1 cellular context compared by ENCODE assay signal in genomic region chr16:74606521-74607309, GRCh38.
TF ChIP-seq lines count a peak whose summit lies in the region.

Gene GLG1, minus strand, starts transcription at chr16:74607114. Its CDS starts 20 bp downstream, at chr16:74607094.

TF ChIP-seq in H1, 55 proteins besides CTCF, POLR2A, EP300 and RAD21:
- peak; percentile 77 for TF ChIP-seq TAF7 (optimal IDR thresholded peaks at IDR 0.05; ENCODE audit: borderline replicate concordance, low read depth, low read length)
- TF ChIP-seq JUN (IDR thresholded peaks at IDR 0.05; ENCODE audit: low read depth, low read length) = no peak
- no peak for TF ChIP-seq ZNF274 (IDR thresholded peaks at IDR 0.05; ENCODE audit: borderline replicate concordance, extremely low read depth, low read length)
- TF ChIP-seq TAF1 (IDR thresholded peaks at IDR 0.05; ENCODE audit: low read depth, low read length) = peak; percentile 92
- peak; percentile 80 for TF ChIP-seq TBP (IDR thresholded peaks at IDR 0.05; ENCODE audit: low read depth, low read length)
- TF ChIP-seq SIN3A (conservative IDR thresholded peaks at IDR 0.05 in 1 of 2, IDR thresholded peaks at IDR 0.05 in 1 of 2; ENCODE audit: low read depth in 1 of 2, low read length in 2 of 2) = peak in 1 of 2 experiments; percentile 2; a peak in 1 of 4 replicates
- no peak for TF ChIP-seq RXRA (IDR thresholded peaks at IDR 0.05; ENCODE audit: insufficient read depth, low read depth, low read length)
- peak; percentile 81 for TF ChIP-seq KDM5A (IDR thresholded peaks at IDR 0.05; ENCODE audit: low read length)
- TF ChIP-seq MAX (IDR thresholded peaks at IDR 0.05) = peak; percentile 75
- TF ChIP-seq CBX8 (IDR thresholded peaks at IDR 0.05; ENCODE audit: borderline replicate concordance, low read depth, low read length) = no peak
- no peak for TF ChIP-seq SAP30 (IDR thresholded peaks at IDR 0.05; ENCODE audit: insufficient read depth, insufficient replicate concordance, low read length)
- TF ChIP-seq CREB1 (IDR thresholded peaks at IDR 0.05) = peak; percentile 80
- TF ChIP-seq POU5F1 (IDR thresholded peaks at IDR 0.05; ENCODE audit: low read depth, low read length) = no peak
- TF ChIP-seq GTF2F1 (IDR thresholded peaks at IDR 0.05; ENCODE audit: borderline replicate concordance, low read depth, low read length) = peak; percentile 7; the same call in 1 of the 2 replicates
- 0 out of 2 replicates have a peak, but pooled peaks have one; percentile 59 for TF ChIP-seq TCF12 (IDR thresholded peaks at IDR 0.05; ENCODE audit: low read depth, low read length)
- TF ChIP-seq CTBP2 (IDR thresholded peaks at IDR 0.05; ENCODE audit: borderline replicate concordance, insufficient read depth, insufficient read length, low read length) = no peak
- TF ChIP-seq SIX5 (IDR thresholded peaks at IDR 0.05; ENCODE audit: low read depth, low read length) = no peak
- TF ChIP-seq YY1 (IDR thresholded peaks at IDR 0.05; ENCODE audit: low read depth, low read length) = peak; percentile 94
- peak; percentile 92 for TF ChIP-seq POLR2AphosphoS5 (IDR thresholded peaks at IDR 0.05; ENCODE audit: low read depth, low read length)
- TF ChIP-seq USF2 (IDR thresholded peaks at IDR 0.05; ENCODE audit: low read length) = no peak
- peak; percentile 99 for TF ChIP-seq ASH2L (IDR thresholded peaks at IDR 0.05; ENCODE audit: low read length)
- no peak for TF ChIP-seq ATF2 (IDR thresholded peaks at IDR 0.05; ENCODE audit: low read length)
- TF ChIP-seq RNF2 (IDR thresholded peaks at IDR 0.05; ENCODE audit: borderline replicate concordance, low read depth, low read length, missing control alignments, poor library complexity, severe bottlenecking) = no peak
- TF ChIP-seq CHD2 (IDR thresholded peaks at IDR 0.05; ENCODE audit: low read length) = no peak
- TF ChIP-seq JUND (IDR thresholded peaks at IDR 0.05; ENCODE audit: low read length) = no peak
- TF ChIP-seq TEAD4 (IDR thresholded peaks at IDR 0.05; ENCODE audit: low read depth, low read length) = no peak
- 0 out of 4 replicates have a peak, but pooled peaks of 1 of the 2 experiments have one; percentile 77 for TF ChIP-seq HDAC2 (IDR thresholded peaks at IDR 0.05; ENCODE audit: borderline replicate concordance in 1 of 2, low read depth in 2 of 2, low read length in 2 of 2)
- no peak for TF ChIP-seq CBX5 (IDR thresholded peaks at IDR 0.05; ENCODE audit: low read depth, low read length)
- peak; percentile 60; the same call in 1 of the 2 replicates for TF ChIP-seq E2F6 (IDR thresholded peaks at IDR 0.05)
- no peak for TF ChIP-seq NANOG (IDR thresholded peaks at IDR 0.05; ENCODE audit: insufficient read depth, low read depth, low read length, poor library complexity, severe bottlenecking)
- TF ChIP-seq PHF8 (conservative IDR thresholded peaks at IDR 0.05; ENCODE audit: low read depth, low read length) = peak; percentile 100
- TF ChIP-seq EGR1 (IDR thresholded peaks at IDR 0.05; ENCODE audit: borderline replicate concordance, low read depth, low read length) = no peak
- no peak for TF ChIP-seq CHD7 (IDR thresholded peaks at IDR 0.05; ENCODE audit: insufficient replicate concordance, low read length)
- TF ChIP-seq KDM1A (IDR thresholded peaks at IDR 0.05; ENCODE audit: borderline replicate concordance, low read length) = 0 out of 2 replicates have a peak, but pooled peaks have one; percentile 49
- TF ChIP-seq SP4 (IDR thresholded peaks at IDR 0.05; ENCODE audit: low read length) = peak; percentile 58; the same call in 1 of the 2 replicates
- peak; percentile 92; the same call in 1 of the 2 replicates for TF ChIP-seq RBBP5 (IDR thresholded peaks at IDR 0.05; ENCODE audit: borderline replicate concordance, low read depth, low read length)
- no peak for TF ChIP-seq SP1 (IDR thresholded peaks at IDR 0.05; ENCODE audit: low read depth, low read length)
